ENCODE assay signal across 16 cellular contexts in genomic region chr9:125131778-125132177, GRCh38.
"Had no signal": no experiment of that assay in that cellular context is flagged by ENCODE, and none has a peak within 500 bp of the region (broad histone marks: within the 10 kb centered on the region; RNA-seq: fewer than 3 reads in every experiment).

No MANE protein-coding gene starts in this region.

- H3K4me1 Mint-ChIP-seq: neural crest cell had no signal

- H3K4me3 ChIP-seq: heart right ventricle, spleen, testis, upper lobe of left lung had no signal

- H3K27me3 Mint-ChIP-seq: activated naive CD8-positive, alpha-beta T cell treated with anti-CD3 and anti-CD28 coated beads, Interleukin-2, amount 10 ng/mL, durations not matched to agents 7 days and 5 days; memory B cell had no signal

- DNase-seq: activated CD4-positive, alpha-beta T cell treated with anti-CD3 and anti-CD28 coated beads for 1 hour; activated naive CD4-positive, alpha-beta T cell treated with anti-CD3 and anti-CD28 coated beads for 36 hours; activated naive CD8-positive, alpha-beta T cell treated with anti-CD3 and anti-CD28 coated beads, Interleukin-2, amount 10 ng/mL, durations not matched to agents 7 days and 5 days; activated T-cell treated with anti-CD3 and anti-CD28 coated beads, Interleukin-2, amount 50 U/mL, for 1 hour; cortex of kidney; heart right ventricle; left colon; occipital lobe; spleen; stimulated activated CD4-positive, alpha-beta T cell treated with anti-CD3 and anti-CD28 coated beads, Interleukin-4, amount 100 ng/mL, for 1 hour; stimulated activated naive CD4-positive, alpha-beta T cell; testis had no signal

- H3K9me3 ChIP-seq: spleen, testis, upper lobe of left lung had no signal

- H3K36me3 ChIP-seq: heart right ventricle, upper lobe of left lung had no signal

- ATAC-seq: heart right ventricle, left colon had no signal

- H3K4me3 Mint-ChIP-seq: activated naive CD4-positive, alpha-beta T cell treated with anti-CD3 and anti-CD28 coated beads for 36 hours; activated naive CD8-positive, alpha-beta T cell treated with anti-CD3 and anti-CD28 coated beads, Interleukin-2, amount 10 ng/mL, durations not matched to agents 7 days and 5 days; memory B cell; neural crest cell had no signal

- H3K27me3 ChIP-seq: heart right ventricle, spleen, testis, upper lobe of left lung had no signal

- H3K27ac ChIP-seq: epithelial cell of prostate, heart right ventricle, spleen, testis, upper lobe of left lung had no signal

- H3K4me1 ChIP-seq: testis had no signal

- H3K27ac Mint-ChIP-seq: activated naive CD4-positive, alpha-beta T cell treated with anti-CD3 and anti-CD28 coated beads for 36 hours; activated naive CD8-positive, alpha-beta T cell treated with anti-CD3 and anti-CD28 coated beads, Interleukin-2, amount 10 ng/mL, durations not matched to agents 7 days and 5 days; memory B cell had no signal
